In the genomic region with DNA sequence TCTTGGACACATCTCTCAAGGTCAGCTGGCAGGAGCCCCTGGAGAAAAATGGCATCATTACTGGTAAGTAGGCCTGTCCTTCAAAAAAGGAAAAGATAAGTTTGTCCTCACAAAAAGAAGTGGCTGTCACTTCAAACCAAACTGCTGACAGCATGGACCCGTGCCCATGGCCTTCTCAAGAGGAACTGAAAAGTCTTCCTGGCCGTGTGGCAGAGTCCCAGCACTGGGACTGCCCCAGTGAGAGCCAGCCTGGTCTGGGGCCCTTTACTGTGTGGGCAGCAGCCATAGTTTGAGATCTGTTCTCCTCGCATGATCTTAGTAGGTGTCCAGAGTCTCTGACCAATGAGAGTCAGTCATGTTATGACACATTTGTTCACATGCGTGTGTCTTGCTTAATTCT, we compare ENCODE assay signal across 19 cellular contexts.
"Had no signal": no experiment of that assay in that cellular context is flagged by ENCODE, and none has a peak within 500 bp of the region (broad histone marks: within the 10 kb centered on the region; RNA-seq: fewer than 3 reads in every experiment).

No MANE protein-coding gene starts in this region.

- H3K36me3 Mint-ChIP-seq: activated CD4-positive, alpha-beta memory T cell treated with anti-CD3 and anti-CD28 coated beads for 36 hours; activated naive CD4-positive, alpha-beta T cell treated with anti-CD3 and anti-CD28 coated beads, Interleukin-2, amount 50 U/mL, for 24 hours; naive B cell had no signal

- H3K9me3 ChIP-seq: esophagus squamous epithelium, gastrocnemius medialis, lower lobe of right lung, prostate gland, thoracic aorta, upper lobe of left lung had no signal

- H3K4me3 Mint-ChIP-seq: activated CD4-positive, alpha-beta memory T cell treated with anti-CD3 and anti-CD28 coated beads for 36 hours; activated naive CD4-positive, alpha-beta T cell treated with anti-CD3 and anti-CD28 coated beads, Interleukin-2, amount 50 U/mL, for 24 hours; central memory CD8-positive, alpha-beta T cell; effector memory CD8-positive, alpha-beta T cell; neural crest cell; T-helper 1 cell treated with Interleukin-12 subunit alpha and Interleukin-12 subunit beta and Interleukin-4 antibody, amounts not matched to agents 30 μg/mL and 1 μg/mL, for 36 hours had no signal

- H3K27me3 Mint-ChIP-seq: activated naive CD4-positive, alpha-beta T cell treated with anti-CD3 and anti-CD28 coated beads, Interleukin-2, amount 50 U/mL, for 24 hours had no signal

- H3K36me3 ChIP-seq: esophagus squamous epithelium, gastrocnemius medialis, lower lobe of right lung, prostate gland, upper lobe of left lung had no signal

- H3K4me1 ChIP-seq: esophagus squamous epithelium, gastrocnemius medialis, lower lobe of right lung, prostate gland, upper lobe of left lung had no signal

- H3K27me3 ChIP-seq: esophagus squamous epithelium, gastrocnemius medialis, upper lobe of left lung had no signal

- ATAC-seq: effector memory CD8-positive, alpha-beta T cell; gastrocnemius medialis; left colon; lower lobe of right lung had no signal

- H3K4me3 ChIP-seq: esophagus squamous epithelium, gastrocnemius medialis, lower lobe of right lung, prostate gland, thoracic aorta, upper lobe of left lung had no signal

- H3K27ac ChIP-seq: esophagus squamous epithelium, gastrocnemius medialis, lower lobe of right lung, prostate gland, thoracic aorta, upper lobe of left lung had no signal

- DNase-seq: activated CD4-positive, alpha-beta memory T cell treated with anti-CD3 and anti-CD28 coated beads for 36 hours; activated CD4-positive, alpha-beta T cell treated with anti-CD3 and anti-CD28 coated beads for 4 hours; activated CD4-positive, CD25-positive, alpha-beta regulatory T cell; activated gamma-delta T cell treated with Interleukin-2 at 50 U/mL for 16 hours; effector memory CD8-positive, alpha-beta T cell; esophagus squamous epithelium; gastrocnemius medialis; left colon; lower lobe of right lung; naive B cell; stimulated activated CD4-positive, alpha-beta T cell treated with anti-CD3 and anti-CD28 coated beads, Interleukin-1b, Interleukin-23, amount 100 ng/mL, for 48 hours; T1000; upper lobe of left lung had no signal

- H3K4me1 Mint-ChIP-seq: neural crest cell had no signal

- H3K9me3 Mint-ChIP-seq: activated CD4-positive, alpha-beta memory T cell treated with anti-CD3 and anti-CD28 coated beads for 36 hours; activated naive CD4-positive, alpha-beta T cell treated with anti-CD3 and anti-CD28 coated beads, Interleukin-2, amount 50 U/mL, for 24 hours; central memory CD8-positive, alpha-beta T cell; effector memory CD8-positive, alpha-beta T cell; naive B cell; neural crest cell; T-helper 1 cell treated with Interleukin-12 subunit alpha and Interleukin-12 subunit beta and Interleukin-4 antibody, amounts not matched to agents 30 μg/mL and 1 μg/mL, for 36 hours had no signal

- H3K27ac Mint-ChIP-seq: activated CD4-positive, alpha-beta memory T cell treated with anti-CD3 and anti-CD28 coated beads for 36 hours; activated naive CD4-positive, alpha-beta T cell treated with anti-CD3 and anti-CD28 coated beads, Interleukin-2, amount 50 U/mL, for 24 hours; effector memory CD8-positive, alpha-beta T cell; naive B cell; T-helper 1 cell treated with Interleukin-12 subunit alpha and Interleukin-12 subunit beta and Interleukin-4 antibody, amounts not matched to agents 30 μg/mL and 1 μg/mL, for 36 hours had no signal
